Comparison of ENCODE assay signal across 8 cellular contexts in genomic region chr3:179146911-179147570, GRCh38. TPM values are rescaled to one million over a fixed set of nuclear protein-coding genes. Genes with fewer than 3 reads are reported as not detected.
DNase-seq lines count a peak whose midpoint lies in the region; ATAC-seq, FAIRE-seq and TF ChIP-seq lines count a peak whose summit lies in the region.

No MANE protein-coding gene starts in this region.

- CTCF ChIA-PET in T-cell (lab: Charles Lee) = interaction anchor here (1.2 to 1.7 kb wide), 3 partner anchors 10 to 67 kb away, joined by 3 to 4 read pairs (median 3); no protein-coding TSS in a partner anchor
- CTCF ChIA-PET in endothelial cell of umbilical vein (lab: Charles Lee) = interaction anchor here (0.6 to 3.5 kb wide), 16 partner anchors 8 to 174 kb away, joined by 3 to 26 read pairs (median 4); no protein-coding TSS in a partner anchor

- no peaks in the 10 kb centered on the region for H3K9me1 ChIP-seq in endothelial cell of umbilical vein (replicated peaks; ENCODE audit: control insufficient read depth, extremely low read depth, insufficient read depth, low read length)

- ATAC-seq in HG02885 (IDR thresholded peaks at IDR 0.05; ENCODE audit: poor library complexity, unreplicated experiment) (peak; percentile 29), T-cell (replicated peaks in 1 of 4) (peak; percentile 18 to 34 (median 26))

- H3K36me3 Mint-ChIP-seq in T-cell = no peaks in the 10 kb centered on the region

- H3K9ac ChIP-seq in endothelial cell of umbilical vein (replicated peaks; ENCODE audit: extremely low read depth, insufficient read depth, low read length) = peak overlapping the region; percentile 50

- DNase-seq in AG10803 (ENCODE audit: low read depth) = peak; percentile 55
- DNase-seq in NCI-H146 (lab: John Stamatoyannopoulos, UW) = peak; percentile 84
- DNase-seq in T-cell = peak in 16 of 34 experiments; percentile 4 to 47 (median 22)
- DNase-seq in endothelial cell of umbilical vein (ENCODE audit: low read depth, low spot score) = peak; percentile 91
- DNase-seq in urothelium cell line (ENCODE audit: low spot score) = peak; percentile 48

- H3K79me2 ChIP-seq in endothelial cell of umbilical vein (ENCODE audit: control insufficient read depth, insufficient read depth, low read length) = peaks cover 30% of the 10 kb centered on the region

- H3K27ac ChIP-seq in endothelial cell of umbilical vein (ENCODE audit: insufficient read depth, low read depth, low read length) (peak overlapping the region; percentile 25), mesodermal cell (ENCODE audit: low read depth, low read length, severe bottlenecking) (peak overlapping the region; percentile 91)

- H3K4me3 Mint-ChIP-seq in T-cell = no peak overlapping the region

- H3K27me3 Mint-ChIP-seq in T-cell = peaks cover 0 to 5% of the 10 kb centered on the region in 2 donors

- H3K9me3 ChIP-seq in endothelial cell of umbilical vein (replicated peaks; ENCODE audit: control insufficient read depth, insufficient read depth, low read length) (no peaks in the 10 kb centered on the region), mesodermal cell (ENCODE audit: control insufficient read depth, low read length) (no peaks in the 10 kb centered on the region)

- dilution Hi-C loops in endothelial cell of umbilical vein (cut with MboI; ENCODE audit: extremely low pct_ligation_motif_present, low sequenced_read_pairs) = no loop called here

- no TSS peak for BruUV-seq in endothelial cell of umbilical vein (replicated peaks; lab: Mats Ljungman, UMichigan)

- intact Hi-C loops in endothelial cell of umbilical vein (cut with micrococcal nuclease) = loop anchor here (1.0 to 5.0 kb wide), 7 partner anchors 40 to 415 kb away; partner anchors contain the start of genes ACTL6A, GNB4 and ZMAT3

- TF ChIP-seq CTCF in AG10803 (conservative IDR thresholded peaks at IDR 0.05; ENCODE audit: low read length) (peak; percentile 76), GM12873 (IDR thresholded peaks at IDR 0.05; ENCODE audit: insufficient read depth, low read depth, low read length, missing control alignments) (peak; percentile 57), endothelial cell of umbilical vein (IDR thresholded peaks at IDR 0.05; ENCODE audit: extremely low read depth in 1 of 2, insufficient read depth in 1 of 2, low read depth in 1 of 2, low read length in 2 of 2) (peak; percentile 39 to 51)

- no peak overlapping the region for H3K27ac Mint-ChIP-seq in T-cell

- H3K36me3 ChIP-seq in endothelial cell of umbilical vein (ENCODE audit: control insufficient read depth in 2 of 2, extremely low read depth in 1 of 2, insufficient read depth in 2 of 2, low read length in 2 of 2) (no peaks in the 10 kb centered on the region), mesodermal cell (ENCODE audit: control insufficient read depth, insufficient read depth, low read length) (no peaks in the 10 kb centered on the region)

- peaks cover 6% of the 10 kb centered on the region for H4K20me1 ChIP-seq in endothelial cell of umbilical vein (replicated peaks; ENCODE audit: control insufficient read depth, extremely low read depth, insufficient read depth, low read length)

- peaks cover 31 to 33% (median 32%) of the 10 kb centered on the region in 3 donors for H3K4me1 Mint-ChIP-seq in T-cell

- 10 to 18% methylated on average over 7 to 9 of the region's 18 CpGs for WGBS in mesodermal cell (ENCODE audit: insufficient coverage in 2 of 2), 2 experiments

- H3K9me3 Mint-ChIP-seq in T-cell = no peaks in the 10 kb centered on the region

- POLR2A ChIA-PET in T-cell (lab: Charles Lee) = interaction anchor here (0.6 to 1.2 kb wide), 3 partner anchors 175 to 177 kb away, joined by 3 to 4 read pairs (median 3); no protein-coding TSS in a partner anchor
- POLR2A ChIA-PET in endothelial cell of umbilical vein (lab: Charles Lee) = interaction anchor here (1.3 kb wide), 1 partner anchor 77 kb away, joined by 8 read pairs; no protein-coding TSS in a partner anchor

- H3K27me3 ChIP-seq in endothelial cell of umbilical vein (ENCODE audit: control insufficient read depth in 2 of 2, insufficient read depth in 2 of 2, low read length in 2 of 2) = no peaks in the 10 kb centered on the region

- FAIRE-seq in endothelial cell of umbilical vein (lab: Jason Lieb, UNC) = peak; percentile 73
- no peak for FAIRE-seq in urothelium cell line (lab: Jason Lieb, UNC)

- H2AFZ ChIP-seq in endothelial cell of umbilical vein (ENCODE audit: low read depth, low read length) = peak overlapping the region; percentile 92

- H3K4me1 ChIP-seq in endothelial cell of umbilical vein (ENCODE audit: control insufficient read depth, extremely low read depth, insufficient read depth, low read length) (peaks cover 15% of the 10 kb centered on the region), mesodermal cell (ENCODE audit: control insufficient read depth, insufficient read depth, low read length, poor library complexity, severe bottlenecking) (peaks cover 8% of the 10 kb centered on the region)

- H3K4me3 ChIP-seq in AG10803 (ENCODE audit: low read length) = peak overlapping the region; percentile 67
- H3K4me3 ChIP-seq in endothelial cell of umbilical vein (replicated peaks in 1 of 3; ENCODE audit: insufficient read depth in 1 of 3, low read depth in 1 of 3, low read length in 3 of 3) = peak overlapping the region; percentile 60 to 99 (median 89)
- peak overlapping the region; percentile 90 for H3K4me3 ChIP-seq in mesodermal cell (ENCODE audit: extremely low read depth, insufficient read depth, low read length, poor library complexity, severe bottlenecking)

- H3K4me2 ChIP-seq in endothelial cell of umbilical vein (ENCODE audit: insufficient read depth, low read length) = peak overlapping the region; percentile 93

- no peak for TF ChIP-seq POLR2A in endothelial cell of umbilical vein (IDR thresholded peaks at IDR 0.05; ENCODE audit: low read depth, low read length)

TF ChIP-seq in endothelial cell of umbilical vein, 7 proteins besides CTCF, POLR2A, EP300 and RAD21:
- peak; percentile 98 for TF ChIP-seq GATA2 (IDR thresholded peaks at IDR 0.05; ENCODE audit: insufficient read depth, insufficient read length, low read depth, low read length)
- TF ChIP-seq EZH2 (IDR thresholded peaks at IDR 0.05; ENCODE audit: borderline replicate concordance, low read depth, low read length, severe bottlenecking) = no peak

RNA-seq across cellular contexts. Expression of gene PIK3CA, which starts 1.1 kb away (rescaled TPM):
- total RNA-seq in T-cell = 10 to 100 TPM; 33.8 to 43.5 (median 34.8) TPM
- total RNA-seq in endothelial cell of umbilical vein = 25.6 and 25.8 TPM in 2 replicates
- 2.8 and 4.2 TPM in 2 replicates for polyA plus RNA-seq in endothelial cell of umbilical vein
- polyA plus RNA-seq in endothelial cell of umbilical vein (2011; cell fraction: cytosol; rRNA removed) = 6.0 and 6.7 TPM in 2 replicates
- 12.6 and 13.3 TPM in 2 replicates for polyA plus RNA-seq in endothelial cell of umbilical vein (2011; cell fraction: nucleus; rRNA removed)
- 14.9 and 19.1 TPM in 2 replicates for polyA plus RNA-seq in endothelial cell of umbilical vein (2012)
- polyA minus RNA-seq in endothelial cell of umbilical vein = 14.0 and 17.9 TPM in 2 replicates
- 9.6 TPM for polyA minus RNA-seq in endothelial cell of umbilical vein (2011; cell fraction: cytosol; rRNA and poly(A)+ RNA removed)
- polyA minus RNA-seq in endothelial cell of umbilical vein (2011; cell fraction: nucleus; rRNA and poly(A)+ RNA removed) = 18.0 and 19.8 TPM in 2 replicates
- polyA plus RNA-seq in mesodermal cell (2013, experiment 1 of 2) = 16.7 TPM
- polyA plus RNA-seq in mesodermal cell (2013, experiment 2 of 2) = 17.1 TPM
